12 cellular contexts compared by ENCODE assay signal in the genomic region with DNA sequence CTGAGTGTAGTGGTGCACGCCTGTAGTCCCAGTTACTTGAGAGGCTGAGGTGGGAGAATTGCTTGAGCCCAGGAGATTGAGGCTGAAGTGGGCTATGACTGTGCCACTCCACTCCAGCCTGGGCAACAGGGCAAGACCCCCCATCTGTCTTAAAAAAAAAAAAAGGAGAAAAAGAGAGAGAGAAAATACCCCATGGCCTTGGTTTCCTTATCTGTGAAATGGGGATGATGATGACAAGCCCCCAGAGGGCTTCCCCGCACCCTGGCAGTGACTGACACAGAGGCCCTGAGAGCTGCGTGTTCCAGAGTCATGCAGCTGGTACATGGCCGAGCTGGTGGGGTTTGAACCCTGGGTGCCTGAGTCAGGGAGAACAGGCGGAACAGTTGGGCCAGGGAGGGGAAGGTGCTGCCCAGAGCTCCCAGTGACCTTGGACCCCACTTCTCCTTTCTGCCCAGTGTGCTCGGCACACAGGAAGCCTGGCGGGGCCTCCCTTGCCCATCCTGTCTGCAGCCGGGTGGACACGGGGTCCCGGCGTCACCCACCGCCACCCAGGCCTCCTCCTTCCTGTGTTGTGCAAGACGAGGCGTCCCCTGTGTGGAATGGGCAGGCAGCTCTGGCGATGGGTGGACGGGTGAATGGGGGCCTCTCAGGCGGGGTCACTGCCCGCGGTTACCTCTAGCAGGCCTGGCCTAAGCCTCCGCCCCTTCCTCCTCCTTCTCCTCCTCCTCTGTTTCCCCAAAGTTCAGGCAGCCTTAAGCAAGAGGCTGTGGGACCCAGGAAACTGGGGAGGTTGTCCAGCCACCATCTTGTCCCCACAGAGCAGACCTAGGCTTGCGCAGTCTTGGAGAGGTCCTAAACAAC.
DNase-seq lines count a peak whose midpoint lies in the region; ATAC-seq and TF ChIP-seq lines count a peak whose summit lies in the region.
"Had no signal": no experiment of that assay in that cellular context is flagged by ENCODE, and none has a peak within 500 bp of the region (broad histone marks: within the 10 kb centered on the region; RNA-seq: fewer than 3 reads in every experiment).

No MANE protein-coding gene starts in this region.

- H3K79me1 ChIP-seq in neuronal stem cell (ENCODE audit: low read depth, low read length), result no peaks in the 10 kb centered on the region

- H3K36me3 ChIP-seq in neuronal stem cell (replicated peaks in 1 of 2; ENCODE audit: control insufficient read depth in 2 of 2, insufficient read depth in 2 of 2, low read length in 2 of 2) (no peaks in the 10 kb centered on the region), vagina (no peaks in the 10 kb centered on the region)
- H3K36me3 ChIP-seq: SJCRH30 had no signal

- no peak overlapping the region for H3K4me3 Mint-ChIP-seq in Calu3 (ENCODE audit: low read depth, unreplicated experiment)
- H3K4me3 Mint-ChIP-seq: activated naive CD4-positive, alpha-beta T cell treated with anti-CD3 and anti-CD28 coated beads, Interleukin-2, amount 50 U/mL, for 24 hours; nephron had no signal

- peak overlapping the region; percentile 77 for H3K18ac ChIP-seq in neuronal stem cell (ENCODE audit: low read length)

- peaks cover 0 to 10% (median 2%) of the 10 kb centered on the region in 3 experiments for H3K27me3 ChIP-seq in neuronal stem cell (ENCODE audit: control insufficient read depth in 3 of 3, insufficient read depth in 3 of 3, low read depth in 1 of 3, low read length in 3 of 3)
- H3K27me3 ChIP-seq in vagina, result no peaks in the 10 kb centered on the region

- no peaks in the 10 kb centered on the region for H3K9me3 Mint-ChIP-seq in Calu3 (ENCODE audit: low read depth, unreplicated experiment)
- H3K9me3 Mint-ChIP-seq: activated naive CD4-positive, alpha-beta T cell treated with anti-CD3 and anti-CD28 coated beads, Interleukin-2, amount 50 U/mL, for 24 hours; nephron had no signal

- no peak overlapping the region for H3K4ac ChIP-seq in neuronal stem cell (ENCODE audit: low read length)

- no peaks in the 10 kb centered on the region for H3K36me3 Mint-ChIP-seq in Calu3 (ENCODE audit: insufficient read depth, unreplicated experiment)
- H3K36me3 Mint-ChIP-seq: activated naive CD4-positive, alpha-beta T cell treated with anti-CD3 and anti-CD28 coated beads, Interleukin-2, amount 50 U/mL, for 24 hours had no signal

- no CpG with 5 or more reads among the region's 21 CpGs for WGBS in neuronal stem cell (ENCODE audit: extremely low coverage in 2 of 2, insufficient read length in 2 of 2, insufficient replicate concordance in 1 of 2), 2 donors

- H3K4me1 Mint-ChIP-seq in Calu3 (ENCODE audit: low read depth, unreplicated experiment), result peaks cover 44% of the 10 kb centered on the region
- H3K4me1 Mint-ChIP-seq: activated naive CD4-positive, alpha-beta T cell treated with anti-CD3 and anti-CD28 coated beads, Interleukin-2, amount 50 U/mL, for 24 hours had no signal

- H3K14ac ChIP-seq in neuronal stem cell (ENCODE audit: low read length), result peak overlapping the region; percentile 58

- H3K27ac ChIP-seq in neuronal stem cell (replicated peaks; ENCODE audit: low read length) (no peak overlapping the region), vagina (peak overlapping the region; percentile 86)
- H3K27ac ChIP-seq: SJCRH30 had no signal

- H2BK12ac ChIP-seq in neuronal stem cell (ENCODE audit: low read length), result no peak overlapping the region

- peak; percentile 82 for DNase-seq in UCSD-AML1 (lab: John Stamatoyannopoulos, UW; ENCODE audit: unreplicated experiment)
- DNase-seq in left cardiac atrium, result peak; percentile 79
- no peak for DNase-seq in neuronal stem cell (ENCODE audit: low spot score)
- no peak for DNase-seq in vagina (ENCODE audit: extremely low spot score in 2 of 2)
- DNase-seq in activated CD4-positive, alpha-beta T cell treated with anti-CD3 and anti-CD28 coated beads, Interleukin-2, amount 50 U/mL, for 48 hours, result no peak
- no peak for DNase-seq in NCI-H69 (lab: John Stamatoyannopoulos, UW)
- DNase-seq in Calu3, result no peak
- DNase-seq: activated CD4-positive, alpha-beta T cell treated with anti-CD3 and anti-CD28 coated beads, Interleukin-2, amount 50 U/mL, for 4 hours; DMS79 treated with DMSO at 0.1 percent for 48 hours; SJCRH30 had no signal

- no TSS peak for BruUV-seq in Calu3 (replicated peaks; lab: Mats Ljungman, UMichigan)

- H3K9me3 ChIP-seq in neuronal stem cell (replicated peaks in 1 of 2; ENCODE audit: control insufficient read depth in 2 of 2, insufficient read depth in 1 of 2, low read depth in 1 of 2, low read length in 2 of 2) (no peaks in the 10 kb centered on the region), vagina (no peaks in the 10 kb centered on the region)
- H3K9me3 ChIP-seq: SJCRH30 had no signal

- TF ChIP-seq CTCF in vagina (IDR thresholded peaks at IDR 0.05) (no peak), Calu3 (IDR thresholded peaks at IDR 0.05; ENCODE audit: unreplicated experiment) (no peak)

- peak overlapping the region; percentile 44 for H3K23ac ChIP-seq in neuronal stem cell (ENCODE audit: low read depth, low read length, poor library complexity)

- H3K9ac ChIP-seq in neuronal stem cell (ENCODE audit: low read depth, low read length, poor library complexity), result peak overlapping the region; percentile 54

- H2AFZ ChIP-seq in neuronal stem cell (ENCODE audit: low read length), result no peak overlapping the region

- no peak overlapping the region for H3K4me3 ChIP-seq in neuronal stem cell (ENCODE audit: low read length in 2 of 2)
- no peak overlapping the region for H3K4me3 ChIP-seq in vagina
- H3K4me3 ChIP-seq: SJCRH30 had no signal

- no peak overlapping the region for H3K4me2 ChIP-seq in neuronal stem cell (ENCODE audit: insufficient read depth, low read length, poor library complexity, severe bottlenecking)

- H3K27me3 Mint-ChIP-seq in Calu3 (ENCODE audit: unreplicated experiment), result no peaks in the 10 kb centered on the region

- H2AK5ac ChIP-seq in neuronal stem cell (ENCODE audit: low read depth, low read length), result peak overlapping the region; percentile 65

- H3K4me1 ChIP-seq in neuronal stem cell (ENCODE audit: control insufficient read depth in 2 of 2, insufficient read depth in 1 of 2, low read depth in 1 of 2, low read length in 2 of 2) (peaks cover 0 to 3% of the 10 kb centered on the region in 2 donors), vagina (peaks cover 39% of the 10 kb centered on the region)
- H3K4me1 ChIP-seq: SJCRH30 had no signal

- peak; percentile 28 to 61 for ATAC-seq in left cardiac atrium

- H4K91ac ChIP-seq in neuronal stem cell (ENCODE audit: low read depth, low read length, poor library complexity), result no peak overlapping the region

- no peak for TF ChIP-seq POLR2A in vagina (IDR thresholded peaks at IDR 0.05)

- intact Hi-C loops in left cardiac atrium (cut with DNase I), result loop anchor here (5.0 to 10.0 kb wide), 3 partner anchors 80 to 190 kb away; partner anchors contain the start of gene CEBPB (in 2 of the 2)
- intact Hi-C loops in vagina (cut with DNase I), result loop anchor here (5.0 kb wide), 1 partner anchor 87 kb away; no protein-coding TSS in a partner anchor
- intact Hi-C loops in Calu3 (cut with micrococcal nuclease; ENCODE audit: unreplicated experiment), result no loop called here

- no peak overlapping the region for H2BK5ac ChIP-seq in neuronal stem cell (ENCODE audit: low read length)

- H2BK120ac ChIP-seq in neuronal stem cell (ENCODE audit: low read depth, low read length), result no peak overlapping the region

- H3K27ac Mint-ChIP-seq in Calu3 (ENCODE audit: unreplicated experiment), result no peak overlapping the region
- H3K27ac Mint-ChIP-seq: activated naive CD4-positive, alpha-beta T cell treated with anti-CD3 and anti-CD28 coated beads, Interleukin-2, amount 50 U/mL, for 24 hours; nephron had no signal

- H4K8ac ChIP-seq in neuronal stem cell (ENCODE audit: low read depth, low read length), result no peak overlapping the region

- peak overlapping the region; percentile 65 for H2BK15ac ChIP-seq in neuronal stem cell (ENCODE audit: low read length)

- CTCF ChIA-PET in Calu3 (lab: Charles Lee), result interaction anchor here (0.5 to 0.6 kb wide), 2 partner anchors 21 to 198 kb away, joined by 3 read pairs; no protein-coding TSS in a partner anchor

Comparison
In these comparisons a context has a peak if more than half of its experiments do, and no peak if none do; other contexts are left out.
1. DNase-seq: peak in UCSD-AML1 (single experiment) and left cardiac atrium (single experiment); none in neuronal stem cell (single experiment), vagina (0 of 2), activated CD4-positive, alpha-beta T cell treated with anti-CD3 and anti-CD28 coated beads, Interleukin-2, amount 50 U/mL, for 48 hours (0 of 2), NCI-H69 (single experiment) and Calu3 (single experiment).